In the genomic region with DNA sequence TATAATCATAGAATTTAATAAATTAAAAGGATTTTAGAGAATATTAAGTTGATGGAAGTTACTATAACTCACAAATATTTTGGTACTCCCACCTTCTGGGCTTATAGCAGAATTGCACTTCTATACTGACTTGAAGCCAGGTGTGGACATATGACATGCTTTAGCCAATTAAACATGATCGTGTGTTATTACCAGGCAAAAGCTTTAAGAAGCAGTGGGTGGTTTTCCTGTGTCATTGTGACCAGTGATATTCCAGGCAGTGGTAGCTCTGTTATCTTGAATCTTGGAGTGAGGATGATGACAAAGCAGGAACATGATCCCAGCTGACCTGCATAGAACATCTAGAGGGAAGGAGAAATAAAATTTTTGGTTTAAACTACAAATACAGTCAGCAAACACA, we compare ENCODE assay signal across 9 cellular contexts.
DNase-seq lines count a peak whose midpoint lies in the region; TF ChIP-seq lines count a peak whose summit lies in the region.
"Had no signal": no experiment of that assay in that cellular context is flagged by ENCODE, and none has a peak within 500 bp of the region (broad histone marks: within the 10 kb centered on the region; RNA-seq: fewer than 3 reads in every experiment).

No MANE protein-coding gene starts in this region.

- H3K27ac ChIP-seq in mammary epithelial cell (ENCODE audit: insufficient read depth, low read depth, low read length) = no peak overlapping the region
- no peak overlapping the region for H3K27ac ChIP-seq in prostate gland
- H3K27ac ChIP-seq: SJCRH30 had no signal

- no peaks in the 10 kb centered on the region for H3K79me2 ChIP-seq in mammary epithelial cell (ENCODE audit: insufficient read depth, low read length)

- no peak overlapping the region for H3K9ac ChIP-seq in mammary epithelial cell (ENCODE audit: insufficient read depth, low read length)

- no peak overlapping the region for H2AFZ ChIP-seq in mammary epithelial cell (ENCODE audit: low read depth, low read length)

- peak; percentile 27 to 46 for TF ChIP-seq CTCF in mammary epithelial cell (conservative IDR thresholded peaks at IDR 0.05 in 1 of 2, IDR thresholded peaks at IDR 0.05 in 1 of 2; ENCODE audit: extremely low read depth in 1 of 2, insufficient read depth in 1 of 2, low read depth in 1 of 2, low read length in 2 of 2)
- no peak for TF ChIP-seq CTCF in prostate gland (IDR thresholded peaks at IDR 0.05)

- intact Hi-C loops in mammary epithelial cell (cut with micrococcal nuclease) = loop anchor here (10.0 kb wide), 2 partner anchors 594 to 726 kb away; no protein-coding TSS in a partner anchor
- intact Hi-C loops in prostate gland (cut with DNase I) = no loop called here

- WGBS in mammary epithelial cell (ENCODE audit: low coverage, missing lambda C conversion rate) = 93% methylated on average over 1 of the region's 1 CpG
- 69% methylated on average over 1 of the region's 1 CpG for whole genome bisulfite sequencing in prostate gland

- H3K4me1 ChIP-seq in mammary epithelial cell (ENCODE audit: insufficient read depth, low read length) (no peaks in the 10 kb centered on the region), prostate gland (replicated peaks) (no peaks in the 10 kb centered on the region)
- H3K4me1 ChIP-seq: SJCRH30 had no signal

- H3K4me3 ChIP-seq in mammary epithelial cell (replicated peaks in 1 of 3; ENCODE audit: insufficient read depth in 1 of 3, low read depth in 2 of 3, low read length in 3 of 3) (no peak overlapping the region), prostate gland (no peak overlapping the region)
- H3K4me3 ChIP-seq: SJCRH30 had no signal

- H3K27me3 ChIP-seq in mammary epithelial cell (ENCODE audit: insufficient read depth, low read length) (no peaks in the 10 kb centered on the region), prostate gland (replicated peaks; ENCODE audit: insufficient read depth) (no peaks in the 10 kb centered on the region)
- H3K27me3 ChIP-seq: SJCRH30 had no signal

- no peaks in the 10 kb centered on the region for H3K36me3 ChIP-seq in mammary epithelial cell (ENCODE audit: insufficient read depth, low read length)
- no peaks in the 10 kb centered on the region for H3K36me3 ChIP-seq in prostate gland
- H3K36me3 ChIP-seq: SJCRH30 had no signal

- DNase-seq in NCI-H2171 treated with DMSO at 0.1 percent for 48 hours (lab: John Stamatoyannopoulos, UW) = peak; percentile 20
- DNase-seq in NCI-H2171 (lab: John Stamatoyannopoulos, UW) = no peak
- DNase-seq in LHCN-M2 (ENCODE audit: low read depth) = peak; percentile 52
- DNase-seq in mammary epithelial cell = peak; percentile 40
- DNase-seq in non-pigmented ciliary epithelial cell (ENCODE audit: low read depth) = peak; percentile 14
- DNase-seq in C1 segment of cervical spinal cord (lab: John Stamatoyannopoulos, UW) = no peak
- DNase-seq in OCI-M2 (lab: John Stamatoyannopoulos, UW; ENCODE audit: unreplicated experiment) = no peak
- no peak for DNase-seq in prostate gland (ENCODE audit: low spot score)

- no peaks in the 10 kb centered on the region for H4K20me1 ChIP-seq in mammary epithelial cell (ENCODE audit: insufficient read depth, low read length)

- no peak overlapping the region for H3K4me2 ChIP-seq in mammary epithelial cell (ENCODE audit: insufficient read depth, low read depth, low read length)

- H3K9me3 ChIP-seq in mammary epithelial cell (replicated peaks; ENCODE audit: insufficient read depth, low read length) (no peaks in the 10 kb centered on the region), prostate gland (no peaks in the 10 kb centered on the region)
- H3K9me3 ChIP-seq: SJCRH30 had no signal

- no TSS peak for BruUV-seq in mammary epithelial cell (replicated peaks; lab: Mats Ljungman, UMichigan)

- CTCF ChIA-PET in mammary epithelial cell (lab: Charles Lee; ENCODE audit: low non-redundant PET) = no interaction called here

- in situ Hi-C loops in mammary epithelial cell (cut with MboI; ENCODE audit: low sequenced_read_pairs in 2 of 2) = no loop called here

- dilution Hi-C loops in mammary epithelial cell (cut with HindIII; ENCODE audit: low sequenced_read_pairs) = no loop called here

- no peak for TF ChIP-seq POLR2A in prostate gland (IDR thresholded peaks at IDR 0.05)

Comparison
In these comparisons a context has a peak if more than half of its experiments do, and no peak if none do; other contexts are left out.
1. DNase-seq: peak in NCI-H2171 treated with DMSO at 0.1 percent for 48 hours (single experiment), LHCN-M2 (single experiment), mammary epithelial cell (single experiment) and non-pigmented ciliary epithelial cell (single experiment); none in NCI-H2171 (single experiment), C1 segment of cervical spinal cord (0 of 14), OCI-M2 (single experiment) and prostate gland (single experiment).
2. CTCF ChIP-seq: peak in mammary epithelial cell (2 of 2); none in prostate gland (0 of 4).